In the genomic region with DNA sequence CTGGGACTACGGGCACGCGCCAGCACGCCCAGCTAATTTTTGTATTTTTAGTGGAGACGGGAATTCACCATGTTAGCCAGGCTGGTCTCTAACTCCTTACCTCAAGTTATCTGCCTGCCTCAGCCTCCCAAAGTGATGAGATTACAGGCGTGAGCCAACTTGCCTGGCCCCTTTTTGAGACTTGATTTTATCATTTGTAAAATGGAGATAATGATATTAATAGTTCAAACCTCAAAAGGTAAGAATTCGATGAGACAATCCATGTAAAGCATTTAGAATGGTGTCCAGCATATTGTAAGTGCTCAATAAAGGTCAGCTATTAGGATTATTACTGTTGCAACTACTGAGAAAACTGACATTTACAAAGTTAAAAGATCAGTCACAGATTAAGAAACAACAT, we compare ENCODE assay signal across 30 cellular contexts.
"Had no signal": no experiment of that assay in that cellular context is flagged by ENCODE, and none has a peak within 500 bp of the region (broad histone marks: within the 10 kb centered on the region; RNA-seq: fewer than 3 reads in every experiment).

No MANE protein-coding gene starts in this region.

- H3K9me3 Mint-ChIP-seq: activated naive CD4-positive, alpha-beta T cell treated with anti-CD3 and anti-CD28 coated beads for 36 hours; activated naive CD8-positive, alpha-beta T cell treated with anti-CD3 and anti-CD28 coated beads for 36 hours; activated T-helper 1 cell treated with anti-CD3 and anti-CD28 coated beads, Interleukin-12 subunit alpha, Interleukin-12 subunit beta, Interleukin-2, Interleukin-4 antibody, amounts not matched to agents 30 ng/mL and 10 ng/mL and 1 ng/mL, durations not matched to agents 14 hours and 24 hours and 36 hours; naive B cell; T-helper 1 cell treated with Interleukin-12 subunit alpha and Interleukin-12 subunit beta and Interleukin-4 antibody, amounts not matched to agents 30 μg/mL and 1 μg/mL, for 36 hours had no signal

- H3K4me3 Mint-ChIP-seq: activated naive CD4-positive, alpha-beta T cell treated with anti-CD3 and anti-CD28 coated beads for 36 hours; activated naive CD8-positive, alpha-beta T cell treated with anti-CD3 and anti-CD28 coated beads for 36 hours; activated T-helper 1 cell treated with anti-CD3 and anti-CD28 coated beads, Interleukin-12 subunit alpha, Interleukin-12 subunit beta, Interleukin-2, Interleukin-4 antibody, amounts not matched to agents 30 ng/mL and 10 ng/mL and 1 ng/mL, durations not matched to agents 14 hours and 24 hours and 36 hours; mesothelial cell of epicardium; naive B cell; nephron progenitor cell; T-helper 1 cell treated with Interleukin-12 subunit alpha and Interleukin-12 subunit beta and Interleukin-4 antibody, amounts not matched to agents 30 μg/mL and 1 μg/mL, for 36 hours had no signal

- DNase-seq: activated CD4-positive, alpha-beta T cell treated with anti-CD3 and anti-CD28 coated beads for 48 hours; activated CD4-positive, alpha-beta T cell treated with anti-CD3 and anti-CD28 coated beads, Interleukin-2, amount 50 U/mL, for 48 hours; activated CD8-positive, alpha-beta memory T cell treated with anti-CD3 and anti-CD28 coated beads, Interleukin-2, amount 50 U/mL, for 4 hours; activated effector memory CD4-positive, alpha-beta T cell treated with anti-CD3 and anti-CD28 coated beads, Interleukin-2, amount 50 U/mL, for 16 hours; activated naive CD4-positive, alpha-beta T cell treated with anti-CD3 and anti-CD28 coated beads for 36 hours; activated naive CD8-positive, alpha-beta T cell treated with anti-CD3 and anti-CD28 coated beads for 36 hours; activated T-cell treated with anti-CD3 and anti-CD28 coated beads, Interleukin-2, amount 50 U/mL, for 1 hour; adrenal gland; caudate nucleus; head of caudate nucleus; hippocampal formation; kidney; left colon; naive B cell; nephron progenitor cell; stimulated activated CD4-positive, alpha-beta T cell treated with anti-CD3 and anti-CD28 coated beads, Interleukin-12 subunit alpha, Interleukin-12 subunit beta, amount 100 ng/mL, for 4 hours; stimulated activated CD4-positive, alpha-beta T cell treated with anti-CD3 and anti-CD28 coated beads, Interleukin-4, amount 100 ng/mL, for 1 hour; stimulated activated naive CD8-positive, alpha-beta T cell treated with anti-CD3 and anti-CD28 coated beads, Interleukin-15, Interleukin-2, amounts not matched to agents 100 U/mL and 50 U/mL, for 24 hours; T-helper 9 cell; testis; transverse colon; WERI-Rb-1 had no signal

- H3K27ac ChIP-seq: adrenal gland, skin epidermis, transverse colon, WERI-Rb-1 had no signal

- H3K27ac Mint-ChIP-seq: activated naive CD4-positive, alpha-beta T cell treated with anti-CD3 and anti-CD28 coated beads for 36 hours; activated naive CD8-positive, alpha-beta T cell treated with anti-CD3 and anti-CD28 coated beads for 36 hours; activated T-helper 1 cell treated with anti-CD3 and anti-CD28 coated beads, Interleukin-12 subunit alpha, Interleukin-12 subunit beta, Interleukin-2, Interleukin-4 antibody, amounts not matched to agents 30 ng/mL and 10 ng/mL and 1 ng/mL, durations not matched to agents 14 hours and 24 hours and 36 hours; naive B cell; nephron progenitor cell; T-helper 1 cell treated with Interleukin-12 subunit alpha and Interleukin-12 subunit beta and Interleukin-4 antibody, amounts not matched to agents 30 μg/mL and 1 μg/mL, for 36 hours had no signal

- H3K27me3 ChIP-seq: adrenal gland, ascending aorta, testis, transverse colon had no signal

- H3K36me3 Mint-ChIP-seq: activated naive CD8-positive, alpha-beta T cell treated with anti-CD3 and anti-CD28 coated beads for 36 hours; naive B cell had no signal

- H3K36me3 ChIP-seq: adrenal gland, ascending aorta, transverse colon had no signal

- H3K9me3 ChIP-seq: adrenal gland, ascending aorta, testis, transverse colon had no signal

- H3K4me3 ChIP-seq: adrenal gland, ascending aorta, skin epidermis, testis, transverse colon had no signal

- ATAC-seq: activated CD4-positive, CD25-positive, alpha-beta regulatory T cell treated with anti-CD3 and anti-CD28 coated beads, Interleukin-2, amount 50 U/mL, for 24 hours; esophagus mucosa; left colon; sciatic nerve; stimulated activated naive CD8-positive, alpha-beta T cell treated with anti-CD3 and anti-CD28 coated beads, Interleukin-15, Interleukin-2, amounts not matched to agents 100 U/mL and 50 U/mL, for 24 hours had no signal
